ENCODE assay signal across 3 cellular contexts in genomic region chr15:41627204-41627603, GRCh38.
TF ChIP-seq lines count a peak whose summit lies in the region.

No MANE protein-coding gene starts in this region.

TF ChIP-seq in A549, 52 proteins besides CTCF, POLR2A, EP300 and RAD21:
- peak; percentile 84 for TF ChIP-seq MAFK (IDR thresholded peaks at IDR 0.05; ENCODE audit: partially characterized antibody)
- TF ChIP-seq EHF (CRISPR knock-in tag; IDR thresholded peaks at IDR 0.05), result no peak

TF ChIP-seq in IMR-90, 13 proteins besides CTCF, POLR2A, EP300 and RAD21:
- TF ChIP-seq RCOR1 (IDR thresholded peaks at IDR 0.05; ENCODE audit: insufficient replicate concordance, low read length) (no peak), MAFK (IDR thresholded peaks at IDR 0.05; ENCODE audit: low read depth, low read length) (peak; percentile 87), BHLHE40 (IDR thresholded peaks at IDR 0.05; ENCODE audit: low read depth, low read length) (no peak), CHD1 (IDR thresholded peaks at IDR 0.05; ENCODE audit: low read depth, low read length) (no peak), CEBPB (IDR thresholded peaks at IDR 0.05; ENCODE audit: low read depth, low read length) (no peak)

TF ChIP-seq in K562, 482 proteins besides CTCF, POLR2A, EP300 and RAD21:
- TF ChIP-seq, protein P1, sequence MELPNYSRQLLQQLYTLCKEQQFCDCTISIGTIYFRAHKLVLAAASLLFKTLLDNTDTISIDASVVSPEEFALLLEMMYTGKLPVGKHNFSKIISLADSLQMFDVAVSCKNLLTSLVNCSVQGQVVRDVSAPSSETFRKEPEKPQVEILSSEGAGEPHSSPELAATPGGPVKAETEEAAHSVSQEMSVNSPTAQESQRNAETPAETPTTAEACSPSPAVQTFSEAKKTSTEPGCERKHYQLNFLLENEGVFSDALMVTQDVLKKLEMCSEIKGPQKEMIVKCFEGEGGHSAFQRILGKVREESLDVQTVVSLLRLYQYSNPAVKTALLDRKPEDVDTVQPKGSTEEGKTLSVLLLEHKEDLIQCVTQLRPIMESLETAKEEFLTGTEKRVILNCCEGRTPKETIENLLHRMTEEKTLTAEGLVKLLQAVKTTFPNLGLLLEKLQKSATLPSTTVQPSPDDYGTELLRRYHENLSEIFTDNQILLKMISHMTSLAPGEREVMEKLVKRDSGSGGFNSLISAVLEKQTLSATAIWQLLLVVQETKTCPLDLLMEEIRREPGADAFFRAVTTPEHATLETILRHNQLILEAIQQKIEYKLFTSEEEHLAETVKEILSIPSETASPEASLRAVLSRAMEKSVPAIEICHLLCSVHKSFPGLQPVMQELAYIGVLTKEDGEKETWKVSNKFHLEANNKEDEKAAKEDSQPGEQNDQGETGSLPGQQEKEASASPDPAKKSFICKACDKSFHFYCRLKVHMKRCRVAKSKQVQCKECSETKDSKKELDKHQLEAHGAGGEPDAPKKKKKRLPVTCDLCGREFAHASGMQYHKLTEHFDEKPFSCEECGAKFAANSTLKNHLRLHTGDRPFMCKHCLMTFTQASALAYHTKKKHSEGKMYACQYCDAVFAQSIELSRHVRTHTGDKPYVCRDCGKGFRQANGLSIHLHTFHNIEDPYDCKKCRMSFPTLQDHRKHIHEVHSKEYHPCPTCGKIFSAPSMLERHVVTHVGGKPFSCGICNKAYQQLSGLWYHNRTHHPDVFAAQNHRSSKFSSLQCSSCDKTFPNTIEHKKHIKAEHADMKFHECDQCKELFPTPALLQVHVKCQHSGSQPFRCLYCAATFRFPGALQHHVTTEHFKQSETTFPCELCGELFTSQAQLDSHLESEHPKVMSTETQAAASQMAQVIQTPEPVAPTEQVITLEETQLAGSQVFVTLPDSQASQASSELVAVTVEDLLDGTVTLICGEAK (IDR thresholded peaks at IDR 0.05), result no peak
- TF ChIP-seq, protein P1 (CRISPR knock-in tag; IDR thresholded peaks at IDR 0.05), result no peak
- TF ChIP-seq MAFF (IDR thresholded peaks at IDR 0.05; ENCODE audit: low read length) (peak; percentile 74), POLR3A (IDR thresholded peaks at IDR 0.05; ENCODE audit: borderline replicate concordance, extremely low read depth, insufficient read depth, insufficient read length) (no peak), SAP30 (IDR thresholded peaks at IDR 0.05; ENCODE audit: borderline replicate concordance, insufficient read depth, low read depth, low read length, poor library complexity, severe bottlenecking) (no peak), CHAMP1 (IDR thresholded peaks at IDR 0.05) (no peak), MAFG (tag; conservative IDR thresholded peaks at IDR 0.05) (peak; percentile 47; the same call in 1 of the 2 replicates), ZFP36 (IDR thresholded peaks at IDR 0.05; ENCODE audit: low read depth, low read length, partially characterized antibody) (no peak), ZNF316 (IDR thresholded peaks at IDR 0.05) (peak; percentile 85), C11orf30 (IDR thresholded peaks at IDR 0.05; ENCODE audit: low read depth) (peak; percentile 66; the same call in 1 of the 2 replicates), MCM5 (IDR thresholded peaks at IDR 0.05; ENCODE audit: low read depth) (no peak), MAFK (IDR thresholded peaks at IDR 0.05; ENCODE audit: low read length) (peak; percentile 65)
